In genomic region chr1:223513309-223513708, GRCh38 we compare ENCODE assay signal across 15 cellular contexts.
A peak's percentile ranks its signal among the peaks of the same experiment; 100 is the strongest.
DNase-seq lines count a peak whose midpoint lies in the region; ATAC-seq and TF ChIP-seq lines count a peak whose summit lies in the region.
"Had no signal": no experiment of that assay in that cellular context is flagged by ENCODE, and none has a peak within 500 bp of the region (broad histone marks: within the 10 kb centered on the region; RNA-seq: fewer than 3 reads in every experiment).

No MANE protein-coding gene starts in this region.

- no peaks in the 10 kb centered on the region for H3K27me3 ChIP-seq in body of pancreas
- H3K27me3 ChIP-seq: BE2C had no signal

- TF ChIP-seq CTCF in body of pancreas (IDR thresholded peaks at IDR 0.05) = no peak

- no peaks in the 10 kb centered on the region for H3K9me3 ChIP-seq in body of pancreas
- H3K9me3 ChIP-seq: BE2C had no signal

- WGBS in body of pancreas, 2 donors = 40 to 42% methylated on average over 4 of the region's 4 CpGs

- DNase-seq in DMS79 (lab: John Stamatoyannopoulos, UW) (peak; percentile 36), NCI-H1105 (lab: John Stamatoyannopoulos, UW) (peak; percentile 15), NCI-H510A (lab: John Stamatoyannopoulos, UW) (peak; percentile 37), renal cortical epithelial cell (ENCODE audit: low read depth) (peak; percentile 43), body of pancreas (no peak), DMS114 treated with DMSO at 0.1 percent for 48 hours (lab: John Stamatoyannopoulos, UW; ENCODE audit: unreplicated experiment) (no peak)
- DNase-seq in activated CD8-positive, alpha-beta memory T cell treated with anti-CD3 and anti-CD28 coated beads, Interleukin-2, amount 50 U/mL, for 48 hours = no peak
- DNase-seq: BE2C; CD8-positive, alpha-beta memory T cell; DMS 273 treated with DMSO at 0.1 percent for 48 hours; GDM1; GM23248; KBM-7; T-helper 9 cell had no signal

- TF ChIP-seq POLR2A in body of pancreas (IDR thresholded peaks at IDR 0.05) = no peak

- ATAC-seq in body of pancreas = no peak

- no peak overlapping the region for H3K27ac ChIP-seq in body of pancreas
- H3K27ac ChIP-seq: GM23248, RWPE1 had no signal

- no peaks in the 10 kb centered on the region for H3K4me1 ChIP-seq in body of pancreas
- H3K4me1 ChIP-seq: BE2C had no signal

- intact Hi-C loops in body of pancreas (cut with DNase I) = no loop called here

- H3K4me3 ChIP-seq in body of pancreas = no peak overlapping the region
- H3K4me3 ChIP-seq: GM23248 had no signal

- H3K36me3 ChIP-seq in body of pancreas (replicated peaks in 1 of 2; ENCODE audit: insufficient read depth in 1 of 2, low read depth in 2 of 2) = no peaks in the 10 kb centered on the region
- H3K36me3 ChIP-seq: BE2C had no signal

Comparison
In these comparisons a context has a peak if more than half of its experiments do, and no peak if none do; other contexts are left out.
1. DNase-seq: peak in DMS79 (single experiment), NCI-H1105 (single experiment), NCI-H510A (single experiment) and renal cortical epithelial cell (single experiment); none in body of pancreas (0 of 4), DMS114 treated with DMSO at 0.1 percent for 48 hours (single experiment) and activated CD8-positive, alpha-beta memory T cell treated with anti-CD3 and anti-CD28 coated beads, Interleukin-2, amount 50 U/mL, for 48 hours (single experiment).